Comparison of ENCODE assay signal across 1 cellular context in genomic region chr1:201456499-201457309, GRCh38.
TF ChIP-seq lines count a peak whose summit lies in the region.

No MANE protein-coding gene starts in this region.

TF ChIP-seq in K562, 482 proteins besides CTCF, POLR2A, EP300 and RAD21 (continued from another document):
- TF ChIP-seq RB1 (IDR thresholded peaks at IDR 0.05; ENCODE audit: low read depth) (no peak), CEBPG (CRISPR knock-in tag; IDR thresholded peaks at IDR 0.05) (peak; percentile 85), CEBPG (tag; conservative IDR thresholded peaks at IDR 0.05 in 1 of 2, IDR thresholded peaks at IDR 0.05 in 1 of 2) (peak; percentile 64 to 74), ZBTB5 (IDR thresholded peaks at IDR 0.05) (no peak), PYGO2 (tag; IDR thresholded peaks at IDR 0.05) (no peak), KAT2B (IDR thresholded peaks at IDR 0.05; ENCODE audit: low read depth, low read length) (no peak), JUN (IDR thresholded peaks at IDR 0.05; ENCODE audit: borderline replicate concordance, low read depth, low read length) (peak; percentile 64), JUN (CRISPR knock-in tag; IDR thresholded peaks at IDR 0.05; ENCODE audit: borderline replicate concordance) (no peak; the same call in 1 of the 2 replicates), JUND (IDR thresholded peaks at IDR 0.05; ENCODE audit: borderline replicate concordance, low read depth, low read length) (peak; percentile 65; the same call in 1 of the 2 replicates), JUND (tag; IDR thresholded peaks at IDR 0.05; ENCODE audit: borderline replicate concordance, low read depth, low read length) (peak; percentile 62; the same call in 2 of the 3 replicates), RBBP5 (IDR thresholded peaks at IDR 0.05; ENCODE audit: borderline replicate concordance, insufficient read depth, low read length, poor library complexity, severe bottlenecking) (peak; percentile 50), HDAC2 (IDR thresholded peaks at IDR 0.05) (no peak), CEBPB (tag; IDR thresholded peaks at IDR 0.05) (peak; percentile 87), TRIM25 (IDR thresholded peaks at IDR 0.05; ENCODE audit: borderline replicate concordance) (no peak)
- TF ChIP-seq, protein P1, sequence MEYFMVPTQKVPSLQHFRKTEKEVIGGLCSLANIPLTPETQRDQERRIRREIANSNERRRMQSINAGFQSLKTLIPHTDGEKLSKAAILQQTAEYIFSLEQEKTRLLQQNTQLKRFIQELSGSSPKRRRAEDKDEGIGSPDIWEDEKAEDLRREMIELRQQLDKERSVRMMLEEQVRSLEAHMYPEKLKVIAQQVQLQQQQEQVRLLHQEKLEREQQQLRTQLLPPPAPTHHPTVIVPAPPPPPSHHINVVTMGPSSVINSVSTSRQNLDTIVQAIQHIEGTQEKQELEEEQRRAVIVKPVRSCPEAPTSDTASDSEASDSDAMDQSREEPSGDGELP (CRISPR knock-in tag; IDR thresholded peaks at IDR 0.05; ENCODE audit: borderline replicate concordance) = peak; percentile 27; the same call in 1 of the 2 replicates
TF ChIP-seq in K562: peak in this region for 34.
